In the genomic region with DNA sequence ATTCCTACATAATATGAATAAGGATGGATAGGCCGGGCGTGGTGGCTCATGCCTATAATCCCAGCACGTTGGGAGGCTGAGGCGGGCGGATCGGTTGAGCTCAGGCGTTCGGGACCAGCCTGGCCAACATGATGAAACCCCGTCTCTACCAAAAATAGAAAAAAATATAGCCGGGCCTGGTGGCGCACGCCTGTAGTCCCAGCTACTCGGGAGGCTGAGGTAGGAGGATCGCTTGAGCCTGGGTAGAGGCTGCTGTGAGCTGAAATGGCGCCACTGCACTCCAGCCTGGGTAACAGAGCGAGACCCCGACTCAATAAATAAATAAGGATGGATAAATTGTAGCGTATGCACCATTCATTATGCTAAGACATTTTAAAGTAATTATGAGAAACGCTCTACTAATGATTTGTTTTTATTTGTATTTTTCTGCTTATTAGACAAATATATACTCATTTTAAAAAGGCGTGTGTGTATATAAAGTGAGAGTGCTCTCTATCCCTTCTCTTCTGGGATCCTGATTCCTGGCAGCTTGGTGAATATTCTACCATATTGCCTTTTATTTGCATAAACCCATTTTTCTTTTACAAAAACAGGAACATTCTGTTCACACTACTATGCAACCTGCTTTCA, we compare ENCODE assay signal across 2 cellular contexts.
TF ChIP-seq lines count a peak whose summit lies in the region.

No MANE protein-coding gene starts in this region.

TF ChIP-seq in A549, 52 proteins besides CTCF, POLR2A, EP300 and RAD21:
- no peak for TF ChIP-seq JUNB (IDR thresholded peaks at IDR 0.05)
- TF ChIP-seq MAFK (IDR thresholded peaks at IDR 0.05; ENCODE audit: partially characterized antibody) = peak; percentile 56
- TF ChIP-seq FOXS1 (CRISPR knock-in tag; IDR thresholded peaks at IDR 0.05) = no peak

TF ChIP-seq in endothelial cell of umbilical vein, 7 proteins besides CTCF, POLR2A, EP300 and RAD21:
- TF ChIP-seq, protein P1, sequence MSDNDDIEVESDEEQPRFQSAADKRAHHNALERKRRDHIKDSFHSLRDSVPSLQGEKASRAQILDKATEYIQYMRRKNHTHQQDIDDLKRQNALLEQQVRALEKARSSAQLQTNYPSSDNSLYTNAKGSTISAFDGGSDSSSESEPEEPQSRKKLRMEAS (IDR thresholded peaks at IDR 0.05; ENCODE audit: insufficient read depth, insufficient read length) = no peak
- TF ChIP-seq POLR2AphosphoS5 (IDR thresholded peaks at IDR 0.05; ENCODE audit: insufficient read depth, low read depth, low read length) (no peak), JUN (IDR thresholded peaks at IDR 0.05; ENCODE audit: borderline replicate concordance, insufficient read depth, insufficient read length, low read depth) (no peak), EZH2 (IDR thresholded peaks at IDR 0.05; ENCODE audit: borderline replicate concordance, low read depth, low read length, severe bottlenecking) (no peak), FOS (IDR thresholded peaks at IDR 0.05; ENCODE audit: borderline replicate concordance, insufficient read depth, low read length) (no peak), MYC (IDR thresholded peaks at IDR 0.05; ENCODE audit: low read depth, low read length) (no peak), GATA2 (IDR thresholded peaks at IDR 0.05; ENCODE audit: insufficient read depth, insufficient read length, low read depth, low read length) (no peak)
TF ChIP-seq in endothelial cell of umbilical vein: peak in this region for 0.
